ENCODE assay signal across 1 cellular context in the genomic region with DNA sequence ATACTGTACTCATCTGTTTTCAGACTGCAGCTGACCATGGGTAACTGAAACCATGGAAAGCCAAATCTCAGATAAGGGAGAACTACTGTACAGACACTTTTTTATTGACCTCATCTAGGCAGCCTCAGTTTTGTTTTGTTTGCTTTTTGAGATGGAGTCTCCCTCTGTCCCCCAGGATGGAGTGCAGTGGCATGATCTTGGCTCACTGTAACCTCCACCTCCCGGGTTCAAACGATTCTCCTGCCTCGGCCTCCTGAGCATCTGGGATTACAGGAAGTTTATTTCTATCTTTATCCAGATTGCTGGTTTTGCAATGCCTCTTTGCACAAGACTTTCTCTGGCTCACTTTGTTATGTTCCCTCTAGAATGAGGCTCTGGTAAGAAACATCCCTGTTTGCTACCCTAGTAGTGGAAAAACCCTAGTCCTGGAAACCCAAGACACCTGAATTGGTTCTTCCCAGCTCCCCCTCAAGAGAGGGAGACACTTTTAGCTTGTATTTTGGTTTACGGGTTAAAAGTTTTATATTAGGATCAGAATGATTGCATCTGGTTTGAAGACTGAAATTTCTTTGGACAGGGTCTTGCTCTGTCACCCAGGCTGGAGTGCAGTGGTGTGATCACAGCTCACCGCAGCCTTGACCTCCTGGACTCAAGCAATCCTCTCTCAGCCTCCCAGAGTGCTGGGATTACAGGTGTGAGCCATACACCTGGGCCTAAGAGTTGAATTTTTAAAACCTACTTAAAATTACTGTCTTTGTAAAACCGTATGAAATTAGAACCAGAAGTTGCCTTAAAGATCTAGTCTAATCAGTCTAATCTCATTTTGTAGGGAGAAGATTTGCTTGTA.
A peak's percentile ranks its signal among the peaks of the same experiment; 100 is the strongest.
TF ChIP-seq lines count a peak whose summit lies in the region.

No MANE protein-coding gene starts in this region.

TF ChIP-seq in HepG2, 621 proteins besides CTCF, POLR2A, EP300 and RAD21 (continued from another document):
- TF ChIP-seq ZMYM3 (CRISPR knock-in tag; IDR thresholded peaks at IDR 0.05): peak; percentile 43; the same call in 1 of the 2 replicates
- TF ChIP-seq ZKSCAN5 (CRISPR knock-in tag; IDR thresholded peaks at IDR 0.05): no peak
- TF ChIP-seq, protein P1, sequence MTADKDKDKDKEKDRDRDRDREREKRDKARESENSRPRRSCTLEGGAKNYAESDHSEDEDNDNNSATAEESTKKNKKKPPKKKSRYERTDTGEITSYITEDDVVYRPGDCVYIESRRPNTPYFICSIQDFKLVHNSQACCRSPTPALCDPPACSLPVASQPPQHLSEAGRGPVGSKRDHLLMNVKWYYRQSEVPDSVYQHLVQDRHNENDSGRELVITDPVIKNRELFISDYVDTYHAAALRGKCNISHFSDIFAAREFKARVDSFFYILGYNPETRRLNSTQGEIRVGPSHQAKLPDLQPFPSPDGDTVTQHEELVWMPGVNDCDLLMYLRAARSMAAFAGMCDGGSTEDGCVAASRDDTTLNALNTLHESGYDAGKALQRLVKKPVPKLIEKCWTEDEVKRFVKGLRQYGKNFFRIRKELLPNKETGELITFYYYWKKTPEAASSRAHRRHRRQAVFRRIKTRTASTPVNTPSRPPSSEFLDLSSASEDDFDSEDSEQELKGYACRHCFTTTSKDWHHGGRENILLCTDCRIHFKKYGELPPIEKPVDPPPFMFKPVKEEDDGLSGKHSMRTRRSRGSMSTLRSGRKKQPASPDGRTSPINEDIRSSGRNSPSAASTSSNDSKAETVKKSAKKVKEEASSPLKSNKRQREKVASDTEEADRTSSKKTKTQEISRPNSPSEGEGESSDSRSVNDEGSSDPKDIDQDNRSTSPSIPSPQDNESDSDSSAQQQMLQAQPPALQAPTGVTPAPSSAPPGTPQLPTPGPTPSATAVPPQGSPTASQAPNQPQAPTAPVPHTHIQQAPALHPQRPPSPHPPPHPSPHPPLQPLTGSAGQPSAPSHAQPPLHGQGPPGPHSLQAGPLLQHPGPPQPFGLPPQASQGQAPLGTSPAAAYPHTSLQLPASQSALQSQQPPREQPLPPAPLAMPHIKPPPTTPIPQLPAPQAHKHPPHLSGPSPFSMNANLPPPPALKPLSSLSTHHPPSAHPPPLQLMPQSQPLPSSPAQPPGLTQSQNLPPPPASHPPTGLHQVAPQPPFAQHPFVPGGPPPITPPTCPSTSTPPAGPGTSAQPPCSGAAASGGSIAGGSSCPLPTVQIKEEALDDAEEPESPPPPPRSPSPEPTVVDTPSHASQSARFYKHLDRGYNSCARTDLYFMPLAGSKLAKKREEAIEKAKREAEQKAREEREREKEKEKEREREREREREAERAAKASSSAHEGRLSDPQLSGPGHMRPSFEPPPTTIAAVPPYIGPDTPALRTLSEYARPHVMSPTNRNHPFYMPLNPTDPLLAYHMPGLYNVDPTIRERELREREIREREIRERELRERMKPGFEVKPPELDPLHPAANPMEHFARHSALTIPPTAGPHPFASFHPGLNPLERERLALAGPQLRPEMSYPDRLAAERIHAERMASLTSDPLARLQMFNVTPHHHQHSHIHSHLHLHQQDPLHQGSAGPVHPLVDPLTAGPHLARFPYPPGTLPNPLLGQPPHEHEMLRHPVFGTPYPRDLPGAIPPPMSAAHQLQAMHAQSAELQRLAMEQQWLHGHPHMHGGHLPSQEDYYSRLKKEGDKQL (CRISPR knock-in tag; IDR thresholded peaks at IDR 0.05; ENCODE audit: low read depth): no peak
- no peak for TF ChIP-seq SMC3 (IDR thresholded peaks at IDR 0.05; ENCODE audit: low read length)
- TF ChIP-seq REXO4 (CRISPR knock-in tag; IDR thresholded peaks at IDR 0.05; ENCODE audit: borderline replicate concordance): no peak
- no peak for TF ChIP-seq GZF1 (CRISPR knock-in tag; IDR thresholded peaks at IDR 0.05)
- TF ChIP-seq MIER2 (CRISPR knock-in tag; IDR thresholded peaks at IDR 0.05): no peak
- no peak for TF ChIP-seq LRRFIP1 (CRISPR knock-in tag; conservative IDR thresholded peaks at IDR 0.05)
- TF ChIP-seq ARID5B (CRISPR knock-in tag; IDR thresholded peaks at IDR 0.05): 0 out of 2 replicates have a peak, but pooled peaks have one; percentile 22
- TF ChIP-seq ZFP90 (CRISPR knock-in tag; IDR thresholded peaks at IDR 0.05; ENCODE audit: borderline replicate concordance): no peak
- peak; percentile 67 for TF ChIP-seq HNF4A (CRISPR knock-in tag; IDR thresholded peaks at IDR 0.05)
- no peak for TF ChIP-seq WIZ (CRISPR knock-in tag; IDR thresholded peaks at IDR 0.05)
- no peak for TF ChIP-seq HOXA5 (CRISPR knock-in tag; IDR thresholded peaks at IDR 0.05)
- TF ChIP-seq, protein P2, sequence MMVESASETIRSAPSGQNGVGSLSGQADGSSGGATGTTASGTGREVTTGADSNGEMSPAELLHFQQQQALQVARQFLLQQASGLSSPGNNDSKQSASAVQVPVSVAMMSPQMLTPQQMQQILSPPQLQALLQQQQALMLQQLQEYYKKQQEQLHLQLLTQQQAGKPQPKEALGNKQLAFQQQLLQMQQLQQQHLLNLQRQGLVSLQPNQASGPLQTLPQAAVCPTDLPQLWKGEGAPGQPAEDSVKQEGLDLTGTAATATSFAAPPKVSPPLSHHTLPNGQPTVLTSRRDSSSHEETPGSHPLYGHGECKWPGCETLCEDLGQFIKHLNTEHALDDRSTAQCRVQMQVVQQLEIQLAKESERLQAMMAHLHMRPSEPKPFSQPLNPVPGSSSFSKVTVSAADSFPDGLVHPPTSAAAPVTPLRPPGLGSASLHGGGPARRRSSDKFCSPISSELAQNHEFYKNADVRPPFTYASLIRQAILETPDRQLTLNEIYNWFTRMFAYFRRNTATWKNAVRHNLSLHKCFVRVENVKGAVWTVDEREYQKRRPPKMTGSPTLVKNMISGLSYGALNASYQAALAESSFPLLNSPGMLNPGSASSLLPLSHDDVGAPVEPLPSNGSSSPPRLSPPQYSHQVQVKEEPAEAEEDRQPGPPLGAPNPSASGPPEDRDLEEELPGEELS (CRISPR knock-in tag; IDR thresholded peaks at IDR 0.05): no peak
- TF ChIP-seq, protein P3, sequence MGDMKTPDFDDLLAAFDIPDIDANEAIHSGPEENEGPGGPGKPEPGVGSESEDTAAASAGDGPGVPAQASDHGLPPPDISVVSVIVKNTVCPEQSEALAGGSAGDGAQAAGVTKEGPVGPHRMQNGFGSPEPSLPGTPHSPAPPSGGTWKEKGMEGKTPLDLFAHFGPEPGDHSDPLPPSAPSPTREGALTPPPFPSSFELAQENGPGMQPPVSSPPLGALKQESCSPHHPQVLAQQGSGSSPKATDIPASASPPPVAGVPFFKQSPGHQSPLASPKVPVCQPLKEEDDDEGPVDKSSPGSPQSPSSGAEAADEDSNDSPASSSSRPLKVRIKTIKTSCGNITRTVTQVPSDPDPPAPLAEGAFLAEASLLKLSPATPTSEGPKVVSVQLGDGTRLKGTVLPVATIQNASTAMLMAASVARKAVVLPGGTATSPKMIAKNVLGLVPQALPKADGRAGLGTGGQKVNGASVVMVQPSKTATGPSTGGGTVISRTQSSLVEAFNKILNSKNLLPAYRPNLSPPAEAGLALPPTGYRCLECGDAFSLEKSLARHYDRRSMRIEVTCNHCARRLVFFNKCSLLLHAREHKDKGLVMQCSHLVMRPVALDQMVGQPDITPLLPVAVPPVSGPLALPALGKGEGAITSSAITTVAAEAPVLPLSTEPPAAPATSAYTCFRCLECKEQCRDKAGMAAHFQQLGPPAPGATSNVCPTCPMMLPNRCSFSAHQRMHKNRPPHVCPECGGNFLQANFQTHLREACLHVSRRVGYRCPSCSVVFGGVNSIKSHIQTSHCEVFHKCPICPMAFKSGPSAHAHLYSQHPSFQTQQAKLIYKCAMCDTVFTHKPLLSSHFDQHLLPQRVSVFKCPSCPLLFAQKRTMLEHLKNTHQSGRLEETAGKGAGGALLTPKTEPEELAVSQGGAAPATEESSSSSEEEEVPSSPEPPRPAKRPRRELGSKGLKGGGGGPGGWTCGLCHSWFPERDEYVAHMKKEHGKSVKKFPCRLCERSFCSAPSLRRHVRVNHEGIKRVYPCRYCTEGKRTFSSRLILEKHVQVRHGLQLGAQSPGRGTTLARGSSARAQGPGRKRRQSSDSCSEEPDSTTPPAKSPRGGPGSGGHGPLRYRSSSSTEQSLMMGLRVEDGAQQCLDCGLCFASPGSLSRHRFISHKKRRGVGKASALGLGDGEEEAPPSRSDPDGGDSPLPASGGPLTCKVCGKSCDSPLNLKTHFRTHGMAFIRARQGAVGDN (CRISPR knock-in tag; IDR thresholded peaks at IDR 0.05): no peak
- TF ChIP-seq ZNF724P (CRISPR knock-in tag; IDR thresholded peaks at IDR 0.05; ENCODE audit: borderline replicate concordance): no peak
